In genomic region chr7:47591655-47592572, GRCh38 we compare ENCODE assay signal across 11 cellular contexts. TPM values are rescaled to one million over a fixed set of nuclear protein-coding genes. Genes with fewer than 3 reads are reported as not detected.
DNase-seq lines count a peak whose midpoint lies in the region; ATAC-seq and TF ChIP-seq lines count a peak whose summit lies in the region.
"Had no signal": no experiment of that assay in that cellular context is flagged by ENCODE, and none has a peak within 500 bp of the region (broad histone marks: within the 10 kb centered on the region; RNA-seq: fewer than 3 reads in every experiment).

No MANE protein-coding gene starts in this region.

- H3K27ac ChIP-seq in tibial artery (peak overlapping the region; percentile 55), Peyer's patch (no peak overlapping the region)
- H3K27ac ChIP-seq: heart left ventricle had no signal

- H3K4me3 Mint-ChIP-seq in HFFc6: peak overlapping the region; percentile 36; the same call in 1 of the 2 replicates
- H3K4me3 Mint-ChIP-seq: activated naive CD8-positive, alpha-beta T cell treated with anti-CD3 and anti-CD28 coated beads, Interleukin-2, amount 50 U/mL, for 24 hours had no signal

- peaks cover 2% of the 10 kb centered on the region for H3K27me3 Mint-ChIP-seq in HFFc6 (ENCODE audit: insufficient read depth)
- H3K27me3 Mint-ChIP-seq: activated naive CD8-positive, alpha-beta T cell treated with anti-CD3 and anti-CD28 coated beads, Interleukin-2, amount 50 U/mL, for 24 hours had no signal

- H3K36me3 ChIP-seq in tibial artery (no peaks in the 10 kb centered on the region), Peyer's patch (no peaks in the 10 kb centered on the region)
- H3K36me3 ChIP-seq: heart left ventricle had no signal

- H3K9me3 ChIP-seq in tibial artery (peaks cover 0 to 5% (median 1%) of the 10 kb centered on the region in 3 donors), Peyer's patch (peaks cover 0 to 6% (median 3%) of the 10 kb centered on the region in 4 donors)

- H3K36me3 Mint-ChIP-seq in HFFc6 (ENCODE audit: low read depth): peaks cover 1% of the 10 kb centered on the region; the same call in 1 of the 2 replicates

- TF ChIP-seq CTCF in HFFc6 (IDR thresholded peaks at IDR 0.05) (no peak), tibial artery (IDR thresholded peaks at IDR 0.05) (no peak), Peyer's patch (IDR thresholded peaks at IDR 0.05) (no peak)

- peaks cover 37% of the 10 kb centered on the region for H3K4me1 Mint-ChIP-seq in HFFc6 (ENCODE audit: low read depth)
- H3K4me1 Mint-ChIP-seq: activated naive CD8-positive, alpha-beta T cell treated with anti-CD3 and anti-CD28 coated beads, Interleukin-2, amount 50 U/mL, for 24 hours had no signal

- H3K27ac Mint-ChIP-seq in HFFc6: peak overlapping the region; percentile 57
- H3K27ac Mint-ChIP-seq: activated naive CD8-positive, alpha-beta T cell treated with anti-CD3 and anti-CD28 coated beads, Interleukin-2, amount 50 U/mL, for 24 hours had no signal

- intact Hi-C loops in tibial artery (cut with DNase I; ENCODE audit: low total_unique reads): no loop called here

- H3K4me3 ChIP-seq in tibial artery: no peak overlapping the region
- H3K4me3 ChIP-seq in Peyer's patch: no peak overlapping the region
- H3K4me3 ChIP-seq: heart left ventricle had no signal

- no peak for ATAC-seq in HG02763 (IDR thresholded peaks at IDR 0.05; ENCODE audit: unreplicated experiment)
- ATAC-seq: activated naive CD8-positive, alpha-beta T cell treated with anti-CD3 and anti-CD28 coated beads, Interleukin-2, amount 50 U/mL, for 24 hours; heart left ventricle had no signal

- TF ChIP-seq POLR2A in Peyer's patch (IDR thresholded peaks at IDR 0.05): no peak

- peaks cover 0 to 57% (median 26%) of the 10 kb centered on the region in 4 donors for H3K4me1 ChIP-seq in tibial artery
- no peaks in the 10 kb centered on the region for H3K4me1 ChIP-seq in Peyer's patch

- H3K9me3 Mint-ChIP-seq in HFFc6: peaks cover 8% of the 10 kb centered on the region; the same call in 1 of the 2 replicates

- DNase-seq in HFFc6: no peak
- DNase-seq in T47D (ENCODE audit: low read depth in 1 of 2, low spot score in 1 of 2): peak; percentile 45 to 89
- DNase-seq in kidney tubule cell (ENCODE audit: low spot score): peak; percentile 35
- no peak for DNase-seq in tibial artery
- DNase-seq in Peyer's patch: no peak
- no peak for DNase-seq in mesenteric fat pad (ENCODE audit: low spot score)
- DNase-seq in T-helper 9 cell: no peak
- DNase-seq: activated naive CD8-positive, alpha-beta T cell treated with anti-CD3 and anti-CD28 coated beads, Interleukin-2, amount 50 U/mL, for 24 hours; NCI-H2171 treated with DMSO at 0.1 percent for 48 hours had no signal

- in situ Hi-C loops in T47D (cut with HindIII; ENCODE audit: low pct_unique_long_range_greater_than_20kb, low sequenced_read_pairs): no loop called here

- H3K27me3 ChIP-seq in tibial artery (no peaks in the 10 kb centered on the region), Peyer's patch (no peaks in the 10 kb centered on the region)
- H3K27me3 ChIP-seq: heart left ventricle had no signal

RNA-seq across cellular contexts. Expression of gene TNS3, which starts 10.0 kb away (rescaled TPM):
- 10 to 100 TPM; 50.8 to 77.0 (median 67.8) TPM for total RNA-seq in HFFc6 (2021; fragmentation: NEBNext Ultra II Directional; extraction: Animal tissue kit (Norgen Biotek cat#: 25700))
- total RNA-seq in Peyer's patch (100 to 1,000 TPM in 3 of 4 donors, 10 to 100 TPM in 1; 79.5 to 157 (median 112) TPM), mesenteric fat pad (152 TPM)

Comparison
In these comparisons a context has a peak if more than half of its experiments do, and no peak if none do; other contexts are left out.
1. DNase-seq: peak in T47D (2 of 2) and kidney tubule cell (single experiment); none in HFFc6 (single experiment), tibial artery (0 of 2), Peyer's patch (0 of 3), mesenteric fat pad (single experiment) and T-helper 9 cell (single experiment).
2. H3K27ac ChIP-seq: peak in tibial artery (2 of 2); none in Peyer's patch (0 of 4).